In the genomic region with DNA sequence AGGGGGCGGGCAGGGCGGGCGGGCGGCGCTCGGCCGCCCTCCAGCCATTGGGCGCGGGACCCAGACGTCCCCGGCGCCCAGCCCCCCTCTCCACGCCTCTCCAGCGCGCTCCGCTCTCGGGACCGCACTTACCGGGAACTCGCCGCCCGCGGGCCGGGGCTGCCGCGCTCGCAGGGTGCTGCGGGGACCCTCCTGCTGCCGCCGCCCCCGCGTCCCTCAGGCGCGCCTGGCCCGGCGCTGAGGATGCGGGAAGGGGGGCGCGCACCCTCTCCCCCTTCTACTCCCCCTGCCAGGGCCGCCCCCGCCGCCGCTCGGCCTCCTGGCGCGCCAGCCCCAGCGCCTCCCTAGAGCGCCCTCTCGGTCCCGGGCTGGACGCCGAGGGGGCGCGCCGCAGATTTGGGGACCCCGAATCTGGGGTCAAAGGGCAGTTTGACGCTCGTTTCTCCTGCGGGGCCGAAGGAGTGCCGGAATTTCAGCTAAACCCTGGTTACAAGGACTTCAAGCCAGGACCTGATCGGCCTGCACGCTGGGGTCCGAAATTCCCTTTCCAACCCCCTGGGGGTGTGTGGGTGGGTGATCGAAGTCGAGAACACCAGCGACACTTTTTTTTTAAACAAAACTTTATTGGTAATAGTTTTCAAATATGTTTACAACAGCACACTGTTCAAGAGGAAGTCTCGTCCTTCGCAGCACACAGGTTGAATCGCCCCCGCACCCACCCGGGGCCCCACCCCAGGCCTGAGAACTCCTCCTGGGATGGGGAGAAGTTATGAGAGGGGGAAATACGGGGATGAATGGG, we compare ENCODE assay signal across 8 cellular contexts. TPM values are rescaled to one million over a fixed set of nuclear protein-coding genes. Genes with fewer than 3 reads are reported as not detected.
DNase-seq lines count a peak whose midpoint lies in the region; ATAC-seq, FAIRE-seq and TF ChIP-seq lines count a peak whose summit lies in the region.

No MANE protein-coding gene starts in this region.

- intact Hi-C loops in endothelial cell of umbilical vein (cut with micrococcal nuclease), result loop anchor here (1.0 to 2.0 kb wide), 2 partner anchors 26 to 45 kb away; a partner anchor contains a TSS

- TF ChIP-seq POLR2A in endothelial cell of umbilical vein (IDR thresholded peaks at IDR 0.05; ENCODE audit: low read depth, low read length), result no peak

- peak in 1 of 2 donors; percentile 27 for TF ChIP-seq CTCF in endothelial cell of umbilical vein (IDR thresholded peaks at IDR 0.05; ENCODE audit: extremely low read depth in 1 of 2, insufficient read depth in 1 of 2, low read depth in 1 of 2, low read length in 2 of 2)

- CTCF ChIA-PET in activated CD8-positive, alpha-beta T cell treated with anti-CD3 and anti-CD28 coated beads, Interleukin-2, amount 10 ng/mL, durations not matched to agents 7 days and 5 days (lab: Charles Lee), result interaction anchor here (0.6 to 1.7 kb wide), 9 partner anchors 9 to 212 kb away, joined by 3 to 11 read pairs (median 3); a partner anchor contains a TSS
- CTCF ChIA-PET in endothelial cell of umbilical vein (lab: Charles Lee), result interaction anchor here (1.3 kb wide), 1 partner anchor 19 kb away, joined by 5 read pairs; a partner anchor contains a TSS

- H3K4me3 Mint-ChIP-seq in activated CD8-positive, alpha-beta T cell treated with anti-CD3 and anti-CD28 coated beads, Interleukin-2, amount 10 ng/mL, durations not matched to agents 7 days and 5 days, result peak overlapping the region; percentile 93

- dilution Hi-C loops in endothelial cell of umbilical vein (cut with MboI; ENCODE audit: extremely low pct_ligation_motif_present, low sequenced_read_pairs), result no loop called here

- H3K9ac ChIP-seq in endothelial cell of umbilical vein (replicated peaks; ENCODE audit: extremely low read depth, insufficient read depth, low read length) (peak overlapping the region; percentile 78), mucosa of stomach (ENCODE audit: low read length) (peak overlapping the region; percentile 89)

- no peaks in the 10 kb centered on the region for H4K20me1 ChIP-seq in endothelial cell of umbilical vein (replicated peaks; ENCODE audit: control insufficient read depth, extremely low read depth, insufficient read depth, low read length)

- no peaks in the 10 kb centered on the region for H3K79me2 ChIP-seq in endothelial cell of umbilical vein (ENCODE audit: control insufficient read depth, insufficient read depth, low read length)

- H3K27ac ChIP-seq in endothelial cell of umbilical vein (ENCODE audit: insufficient read depth, low read depth, low read length) (peak overlapping the region; percentile 65), substantia nigra (ENCODE audit: low read depth, low read length, poor library complexity, severe bottlenecking) (peak overlapping the region; percentile 93)

- peaks cover 9% of the 10 kb centered on the region for H3K4me1 ChIP-seq in endothelial cell of umbilical vein (ENCODE audit: control insufficient read depth, extremely low read depth, insufficient read depth, low read length)
- H3K4me1 ChIP-seq in mucosa of stomach (ENCODE audit: control insufficient read depth, insufficient read depth, low read length), result peaks cover 10% of the 10 kb centered on the region

- DNase-seq in Ammon's horn (ENCODE audit: low spot score), result peak; percentile 78
- DNase-seq in NCI-H510A treated with DMSO at 0.1 percent for 48 hours (lab: John Stamatoyannopoulos, UW), result peak; percentile 80
- peak; percentile 65 for DNase-seq in activated CD8-positive, alpha-beta T cell treated with anti-CD3 and anti-CD28 coated beads, Interleukin-2, amount 10 ng/mL, durations not matched to agents 7 days and 5 days
- DNase-seq in endothelial cell of umbilical vein (ENCODE audit: low read depth, low spot score), result peak; percentile 66
- peak in 42 of 49 donors; percentile 53 to 90 (median 82) for DNase-seq in substantia nigra (lab: John Stamatoyannopoulos, UW)

- peak overlapping the region; percentile 83 for H2AFZ ChIP-seq in endothelial cell of umbilical vein (ENCODE audit: low read depth, low read length)

- no TSS peak for BruUV-seq in endothelial cell of umbilical vein (replicated peaks; lab: Mats Ljungman, UMichigan)

- no peaks in the 10 kb centered on the region for H3K27me3 Mint-ChIP-seq in activated CD8-positive, alpha-beta T cell treated with anti-CD3 and anti-CD28 coated beads, Interleukin-2, amount 10 ng/mL, durations not matched to agents 7 days and 5 days (ENCODE audit: low read depth)

- peak overlapping the region; percentile 94 for H3K4me2 ChIP-seq in endothelial cell of umbilical vein (ENCODE audit: insufficient read depth, low read length)

- H3K27ac Mint-ChIP-seq in activated CD8-positive, alpha-beta T cell treated with anti-CD3 and anti-CD28 coated beads, Interleukin-2, amount 10 ng/mL, durations not matched to agents 7 days and 5 days, result peak overlapping the region; percentile 96

- H3K9me1 ChIP-seq in endothelial cell of umbilical vein (replicated peaks; ENCODE audit: control insufficient read depth, extremely low read depth, insufficient read depth, low read length), result no peaks in the 10 kb centered on the region

- H3K36me3 Mint-ChIP-seq in activated CD8-positive, alpha-beta T cell treated with anti-CD3 and anti-CD28 coated beads, Interleukin-2, amount 10 ng/mL, durations not matched to agents 7 days and 5 days (ENCODE audit: low read depth), result peaks cover 33% of the 10 kb centered on the region

- H3K36me3 ChIP-seq in endothelial cell of umbilical vein (ENCODE audit: control insufficient read depth in 2 of 2, extremely low read depth in 1 of 2, insufficient read depth in 2 of 2, low read length in 2 of 2) (peaks cover 0 to 9% of the 10 kb centered on the region in 2 experiments), mucosa of stomach (ENCODE audit: control insufficient read depth, insufficient read depth, low read length) (no peaks in the 10 kb centered on the region)

- peak; percentile 60 for ATAC-seq in GM18867 (IDR thresholded peaks at IDR 0.05; ENCODE audit: unreplicated experiment)
- peak; percentile 35 for ATAC-seq in HG03095 (IDR thresholded peaks at IDR 0.05; ENCODE audit: unreplicated experiment)
- ATAC-seq in activated CD8-positive, alpha-beta T cell treated with anti-CD3 and anti-CD28 coated beads, Interleukin-2, amount 10 ng/mL, durations not matched to agents 7 days and 5 days, result peak; percentile 78

- H3K9me3 ChIP-seq in endothelial cell of umbilical vein (replicated peaks; ENCODE audit: control insufficient read depth, insufficient read depth, low read length) (peaks cover 3% of the 10 kb centered on the region), mucosa of stomach (ENCODE audit: control insufficient read depth, low read length) (no peaks in the 10 kb centered on the region)

- H3K9me3 Mint-ChIP-seq in activated CD8-positive, alpha-beta T cell treated with anti-CD3 and anti-CD28 coated beads, Interleukin-2, amount 10 ng/mL, durations not matched to agents 7 days and 5 days (ENCODE audit: insufficient read depth), result peaks cover 7% of the 10 kb centered on the region

- peak; percentile 46 for FAIRE-seq in endothelial cell of umbilical vein (lab: Jason Lieb, UNC)

- H3K27me3 ChIP-seq in endothelial cell of umbilical vein (ENCODE audit: control insufficient read depth in 2 of 2, insufficient read depth in 2 of 2, low read length in 2 of 2) (no peaks in the 10 kb centered on the region), mucosa of stomach (ENCODE audit: control insufficient read depth, insufficient read depth, low read length) (no peaks in the 10 kb centered on the region)

- H3K4me3 ChIP-seq in endothelial cell of umbilical vein (replicated peaks in 1 of 3; ENCODE audit: insufficient read depth in 1 of 3, low read depth in 1 of 3, low read length in 3 of 3), result peak overlapping the region; percentile 52 to 94 (median 86)
- H3K4me3 ChIP-seq in mucosa of stomach (ENCODE audit: low read length), result peak overlapping the region; percentile 38

- H3K4me1 Mint-ChIP-seq in activated CD8-positive, alpha-beta T cell treated with anti-CD3 and anti-CD28 coated beads, Interleukin-2, amount 10 ng/mL, durations not matched to agents 7 days and 5 days (ENCODE audit: low read depth), result peaks cover 24% of the 10 kb centered on the region

- POLR2A ChIA-PET in activated CD8-positive, alpha-beta T cell treated with anti-CD3 and anti-CD28 coated beads, Interleukin-2, amount 10 ng/mL, durations not matched to agents 7 days and 5 days (lab: Charles Lee), result interaction anchor here (0.8 to 1.6 kb wide), 3 partner anchors 19 to 45 kb away, joined by 3 to 7 read pairs (median 4); a partner anchor contains a TSS
- POLR2A ChIA-PET in endothelial cell of umbilical vein (lab: Charles Lee), result no interaction called here

RNA-seq across cellular contexts. Expression of a gene that starts 0.7 kb away (rescaled TPM):
- 10 to 100 TPM; 72.0 to 76.1 TPM for total RNA-seq in activated CD8-positive, alpha-beta T cell treated with anti-CD3 and anti-CD28 coated beads, Interleukin-2, amount 10 ng/mL, durations not matched to agents 7 days and 5 days
- total RNA-seq in endothelial cell of umbilical vein, result 35.2 and 35.9 TPM in 2 replicates
- 13.8 and 14.1 TPM in 2 replicates for polyA plus RNA-seq in endothelial cell of umbilical vein
- 11.0 and 14.1 TPM in 2 replicates for polyA plus RNA-seq in endothelial cell of umbilical vein (2011; cell fraction: cytosol; rRNA removed)
- 21.4 and 22.8 TPM in 2 replicates for polyA plus RNA-seq in endothelial cell of umbilical vein (2011; cell fraction: nucleus; rRNA removed)
- 18.1 and 27.6 TPM in 2 replicates for polyA plus RNA-seq in endothelial cell of umbilical vein (2012)
- 6.2 and 7.8 TPM in 2 replicates for polyA minus RNA-seq in endothelial cell of umbilical vein
- polyA minus RNA-seq in endothelial cell of umbilical vein (2011; cell fraction: cytosol; rRNA and poly(A)+ RNA removed), result 39.2 TPM
- 1.5 and 4.2 TPM in 2 replicates for polyA minus RNA-seq in endothelial cell of umbilical vein (2011; cell fraction: nucleus; rRNA and poly(A)+ RNA removed)

RNA-seq across cellular contexts. Expression of a gene that starts 5.7 kb away (rescaled TPM):
- total RNA-seq in activated CD8-positive, alpha-beta T cell treated with anti-CD3 and anti-CD28 coated beads, Interleukin-2, amount 10 ng/mL, durations not matched to agents 7 days and 5 days, result not detected
- total RNA-seq in endothelial cell of umbilical vein, result 0.55 TPM in 1 of 2 replicates, not detected in the other
- not detected in 2 replicates for polyA plus RNA-seq in endothelial cell of umbilical vein
- not detected in 2 replicates for polyA plus RNA-seq in endothelial cell of umbilical vein (2011; cell fraction: cytosol; rRNA removed)
- not detected in 2 replicates for polyA plus RNA-seq in endothelial cell of umbilical vein (2011; cell fraction: nucleus; rRNA removed)
- polyA plus RNA-seq in endothelial cell of umbilical vein (2012), result not detected in 2 replicates
- polyA minus RNA-seq in endothelial cell of umbilical vein, result 0.40 TPM in 1 of 2 replicates, not detected in the other
- not detected for polyA minus RNA-seq in endothelial cell of umbilical vein (2011; cell fraction: cytosol; rRNA and poly(A)+ RNA removed)
- not detected in 2 replicates for polyA minus RNA-seq in endothelial cell of umbilical vein (2011; cell fraction: nucleus; rRNA and poly(A)+ RNA removed)

RNA-seq across cellular contexts. Expression of a gene that starts 18.7 kb away (rescaled TPM):
- 1 to 10 TPM; 1.0 to 1.1 TPM for total RNA-seq in activated CD8-positive, alpha-beta T cell treated with anti-CD3 and anti-CD28 coated beads, Interleukin-2, amount 10 ng/mL, durations not matched to agents 7 days and 5 days
- 0.31 TPM in 1 of 2 replicates, not detected in the other for total RNA-seq in endothelial cell of umbilical vein
- 0.25 and 0.26 TPM in 2 replicates for polyA plus RNA-seq in endothelial cell of umbilical vein
- 0.13 and 0.41 TPM in 2 replicates for polyA plus RNA-seq in endothelial cell of umbilical vein (2011; cell fraction: cytosol; rRNA removed)
- polyA plus RNA-seq in endothelial cell of umbilical vein (2011; cell fraction: nucleus; rRNA removed), result 0.13 and 0.14 TPM in 2 replicates
- polyA plus RNA-seq in endothelial cell of umbilical vein (2012), result 0.39 and 0.68 TPM in 2 replicates
- polyA minus RNA-seq in endothelial cell of umbilical vein, result 0.11 and 0.19 TPM in 2 replicates
- polyA minus RNA-seq in endothelial cell of umbilical vein (2011; cell fraction: cytosol; rRNA and poly(A)+ RNA removed), result not detected
- not detected in 2 replicates for polyA minus RNA-seq in endothelial cell of umbilical vein (2011; cell fraction: nucleus; rRNA and poly(A)+ RNA removed)

RNA-seq across cellular contexts. Expression of a gene that starts 26.3 kb away (rescaled TPM):
- total RNA-seq in activated CD8-positive, alpha-beta T cell treated with anti-CD3 and anti-CD28 coated beads, Interleukin-2, amount 10 ng/mL, durations not matched to agents 7 days and 5 days, result 10 to 100 TPM; 69.2 to 72.4 TPM
- 97.5 and 110 TPM in 2 replicates for total RNA-seq in endothelial cell of umbilical vein
- polyA plus RNA-seq in endothelial cell of umbilical vein, result 29.9 and 44.2 TPM in 2 replicates
- 59.3 and 67.5 TPM in 2 replicates for polyA plus RNA-seq in endothelial cell of umbilical vein (2011; cell fraction: cytosol; rRNA removed)
- 33.2 and 33.7 TPM in 2 replicates for polyA plus RNA-seq in endothelial cell of umbilical vein (2011; cell fraction: nucleus; rRNA removed)
- polyA plus RNA-seq in endothelial cell of umbilical vein (2012), result 83.5 and 89.6 TPM in 2 replicates
- polyA minus RNA-seq in endothelial cell of umbilical vein, result 48.3 and 48.5 TPM in 2 replicates
- 25.4 TPM for polyA minus RNA-seq in endothelial cell of umbilical vein (2011; cell fraction: cytosol; rRNA and poly(A)+ RNA removed)
- 16.0 and 18.2 TPM in 2 replicates for polyA minus RNA-seq in endothelial cell of umbilical vein (2011; cell fraction: nucleus; rRNA and poly(A)+ RNA removed)

RNA-seq across cellular contexts. Expression of a gene that starts 29.4 kb away (rescaled TPM):
- total RNA-seq in activated CD8-positive, alpha-beta T cell treated with anti-CD3 and anti-CD28 coated beads, Interleukin-2, amount 10 ng/mL, durations not matched to agents 7 days and 5 days, result not detected
- total RNA-seq in endothelial cell of umbilical vein, result 0.31 TPM in 1 of 2 replicates, not detected in the other
- 0.08 TPM in 2 replicates for polyA plus RNA-seq in endothelial cell of umbilical vein
- 0.03 and 0.06 TPM in 2 replicates for polyA plus RNA-seq in endothelial cell of umbilical vein (2011; cell fraction: cytosol; rRNA removed)
- not detected in 2 replicates for polyA plus RNA-seq in endothelial cell of umbilical vein (2011; cell fraction: nucleus; rRNA removed)
- polyA plus RNA-seq in endothelial cell of umbilical vein (2012), result 0.28 TPM in 1 of 2 replicates, not detected in the other
- polyA minus RNA-seq in endothelial cell of umbilical vein, result not detected in 2 replicates
- not detected for polyA minus RNA-seq in endothelial cell of umbilical vein (2011; cell fraction: cytosol; rRNA and poly(A)+ RNA removed)
- polyA minus RNA-seq in endothelial cell of umbilical vein (2011; cell fraction: nucleus; rRNA and poly(A)+ RNA removed), result not detected in 2 replicates

Comparison
In these comparisons a context has a peak if more than half of its experiments do, and no peak if none do; other contexts are left out.
1. Peak in every context shown above with its lines: DNase-seq, ATAC-seq, H3K4me3 ChIP-seq and H3K27ac ChIP-seq.